In the genomic region with DNA sequence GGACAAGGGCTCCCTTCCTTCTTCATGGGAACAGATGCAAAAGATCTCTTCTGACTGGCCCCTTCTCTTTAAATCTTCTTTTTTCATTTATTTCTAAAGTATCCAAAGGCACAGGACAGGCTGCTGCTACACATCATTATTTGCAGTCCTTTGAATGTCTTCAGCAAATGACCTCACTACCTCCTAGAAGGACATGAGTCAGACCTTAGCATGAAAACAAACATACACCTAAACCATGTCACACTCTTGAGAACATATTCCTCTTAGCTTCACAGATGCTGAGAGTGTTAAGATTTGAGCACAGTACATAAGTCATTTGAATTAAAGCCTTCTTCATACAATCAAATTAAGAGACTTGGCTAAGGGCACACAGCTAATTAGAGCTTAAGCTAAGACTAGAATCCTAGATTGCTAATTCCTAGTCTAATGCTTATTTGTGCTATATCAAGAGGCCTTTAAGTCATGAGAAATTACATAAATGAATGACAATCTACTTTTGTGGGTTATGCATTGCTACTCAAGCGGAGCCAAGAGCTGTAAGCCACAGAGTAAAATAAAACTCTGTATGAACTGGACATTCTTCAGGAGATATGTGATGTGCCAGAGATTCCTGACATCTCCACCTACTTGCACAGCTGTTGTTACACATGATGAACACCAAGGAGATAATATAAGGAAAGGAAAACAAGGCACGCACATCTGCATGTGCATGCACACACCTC, we compare ENCODE assay signal across 8 cellular contexts.
DNase-seq lines count a peak whose midpoint lies in the region; ATAC-seq, FAIRE-seq and TF ChIP-seq lines count a peak whose summit lies in the region.

No MANE protein-coding gene starts in this region.

- 87% methylated on average over 2 of the region's 2 CpGs for WGBS in HepG2 (ENCODE audit: low lambda C conversion rate)

- no peaks in the 10 kb centered on the region for H3K9me3 Mint-ChIP-seq in effector memory CD8-positive, alpha-beta T cell

- no peak overlapping the region for H3K4me3 Mint-ChIP-seq in effector memory CD8-positive, alpha-beta T cell

- H3K4me1 ChIP-seq in ACC112 (ENCODE audit: control insufficient read depth, insufficient read depth, low read length, unreplicated experiment), result peaks cover 38% of the 10 kb centered on the region
- no peaks in the 10 kb centered on the region for H3K4me1 ChIP-seq in HepG2 (ENCODE audit: insufficient read depth, low read length)

- H2AFZ ChIP-seq in ACC112 (ENCODE audit: low read length, unreplicated experiment) (peak overlapping the region; percentile 78), HepG2 (ENCODE audit: low read length) (no peak overlapping the region)

- no peaks in the 10 kb centered on the region for H3K36me3 Mint-ChIP-seq in effector memory CD8-positive, alpha-beta T cell (ENCODE audit: insufficient read depth)

- H3K27me3 ChIP-seq in ACC112 (ENCODE audit: insufficient read depth, low read length) (no peaks in the 10 kb centered on the region), HepG2 (ENCODE audit: control insufficient read depth in 1 of 2, insufficient read depth in 2 of 2, low read length in 2 of 2) (no peaks in the 10 kb centered on the region)

- no peak for TF ChIP-seq POLR2A in HepG2 (IDR thresholded peaks at IDR 0.05; ENCODE audit: insufficient read depth in 1 of 2, low read depth in 2 of 2, low read length in 2 of 2)

- H3K36me3 ChIP-seq in ACC112 (ENCODE audit: insufficient read depth, low read length) (no peaks in the 10 kb centered on the region), HepG2 (replicated peaks in 1 of 2; ENCODE audit: control insufficient read depth in 1 of 2, insufficient read depth in 2 of 2, low read length in 2 of 2) (no peaks in the 10 kb centered on the region)

- DNase-seq in effector memory CD8-positive, alpha-beta T cell, result no peak
- DNase-seq in HepG2 (ENCODE audit: low spot score) (no peak), posterior vena cava (ENCODE audit: low spot score) (no peak), NCI-H526 (lab: John Stamatoyannopoulos, UW) (no peak), T-helper 9 cell (no peak)

- no peaks in the 10 kb centered on the region for H3K27me3 Mint-ChIP-seq in effector memory CD8-positive, alpha-beta T cell

- TF ChIP-seq CTCF in HepG2 (CRISPR knock-in tag; IDR thresholded peaks at IDR 0.05), result no peak

- POLR2A ChIA-PET in HepG2 (lab: Yijun Ruan, JAX), result no interaction called here

- H3K4me1 Mint-ChIP-seq in effector memory CD8-positive, alpha-beta T cell (ENCODE audit: low read depth in 2 of 2), result peaks cover 7% of the 10 kb centered on the region in 2 donors

- H3K79me2 ChIP-seq in ACC112 (ENCODE audit: control insufficient read depth, insufficient read depth, low read length, unreplicated experiment), result no peaks in the 10 kb centered on the region
- H3K79me2 ChIP-seq in HepG2 (ENCODE audit: insufficient read depth, low read length), result no peaks in the 10 kb centered on the region

- FAIRE-seq in HepG2 (lab: Jason Lieb, UNC), result no peak

- H3K4me3 ChIP-seq in ACC112 (ENCODE audit: low read depth, low read length) (peak overlapping the region; percentile 49; the same call in 1 of the 2 replicates), HepG2 (replicated peaks in 1 of 3; ENCODE audit: insufficient read depth in 1 of 3, low read depth in 2 of 3, low read length in 3 of 3) (no peak overlapping the region)

- H4K20me1 ChIP-seq in HepG2 (ENCODE audit: insufficient read depth, low read length), result no peaks in the 10 kb centered on the region

- no TSS peak for BruUV-seq in HepG2 (replicated peaks; lab: Mats Ljungman, UMichigan)

- ATAC-seq in GM19043 (IDR thresholded peaks at IDR 0.05; ENCODE audit: low read depth, unreplicated experiment) (peak; percentile 80), HG03108 (IDR thresholded peaks at IDR 0.05; ENCODE audit: unreplicated experiment) (peak; percentile 89), HepG2 (no peak)
- peak; percentile 44 for ATAC-seq in effector memory CD8-positive, alpha-beta T cell (replicated peaks)

- in situ Hi-C loops in HepG2 (cut with HindIII; ENCODE audit: extremely low pct_ligation_motif_present, low pct_unique_long_range_greater_than_20kb), result no loop called here

- H3K9me3 ChIP-seq in HepG2 (ENCODE audit: low read length), result no peaks in the 10 kb centered on the region

- no peak overlapping the region for H3K9ac ChIP-seq in HepG2 (ENCODE audit: insufficient read depth, low read depth, low read length)

- H3K4me2 ChIP-seq in HepG2 (ENCODE audit: low read depth, low read length), result no peak overlapping the region

- H3K27ac ChIP-seq in ACC112 (ENCODE audit: low read depth, low read length) (peak overlapping the region; percentile 95), HepG2 (ENCODE audit: extremely low read length, insufficient read depth, low read length) (no peak overlapping the region)

- no peak for TF ChIP-seq RAD21 in HepG2 (CRISPR knock-in tag; IDR thresholded peaks at IDR 0.05)

- H3K27ac Mint-ChIP-seq in effector memory CD8-positive, alpha-beta T cell, result no peak overlapping the region

- intact Hi-C loops in HepG2 (cut with micrococcal nuclease; ENCODE audit: unreplicated experiment), result no loop called here
- intact Hi-C loops in posterior vena cava (cut with DNase I), result no loop called here

- CTCF ChIA-PET in HepG2 (lab: Yijun Ruan, JAX; ENCODE audit: low intra/inter-chr PET ratio, low total read pairs), result no interaction called here

- TF ChIP-seq EP300 in HepG2 (IDR thresholded peaks at IDR 0.05; ENCODE audit: low read depth in 2 of 2, low read length in 2 of 2) (no peak), HepG2 (CRISPR knock-in tag; IDR thresholded peaks at IDR 0.05; ENCODE audit: borderline replicate concordance) (no peak)

TF ChIP-seq in HepG2, 621 proteins besides CTCF, POLR2A, EP300 and RAD21:
- TF ChIP-seq ATF7 (IDR thresholded peaks at IDR 0.05) (no peak), ATF7 (CRISPR knock-in tag; IDR thresholded peaks at IDR 0.05) (no peak), HOXD1 (CRISPR knock-in tag; IDR thresholded peaks at IDR 0.05) (no peak), NBN (conservative IDR thresholded peaks at IDR 0.05) (no peak)
- TF ChIP-seq, protein P1, sequence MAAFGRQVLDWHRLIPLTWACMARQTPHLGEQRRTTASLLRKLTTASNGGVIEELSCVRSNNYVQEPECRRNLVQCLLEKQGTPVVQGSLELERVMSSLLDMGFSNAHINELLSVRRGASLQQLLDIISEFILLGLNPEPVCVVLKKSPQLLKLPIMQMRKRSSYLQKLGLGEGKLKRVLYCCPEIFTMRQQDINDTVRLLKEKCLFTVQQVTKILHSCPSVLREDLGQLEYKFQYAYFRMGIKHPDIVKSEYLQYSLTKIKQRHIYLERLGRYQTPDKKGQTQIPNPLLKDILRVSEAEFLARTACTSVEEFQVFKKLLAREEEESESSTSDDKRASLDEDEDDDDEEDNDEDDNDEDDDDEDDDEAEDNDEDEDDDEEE (CRISPR knock-in tag; IDR thresholded peaks at IDR 0.05), result no peak
- TF ChIP-seq, protein P2, sequence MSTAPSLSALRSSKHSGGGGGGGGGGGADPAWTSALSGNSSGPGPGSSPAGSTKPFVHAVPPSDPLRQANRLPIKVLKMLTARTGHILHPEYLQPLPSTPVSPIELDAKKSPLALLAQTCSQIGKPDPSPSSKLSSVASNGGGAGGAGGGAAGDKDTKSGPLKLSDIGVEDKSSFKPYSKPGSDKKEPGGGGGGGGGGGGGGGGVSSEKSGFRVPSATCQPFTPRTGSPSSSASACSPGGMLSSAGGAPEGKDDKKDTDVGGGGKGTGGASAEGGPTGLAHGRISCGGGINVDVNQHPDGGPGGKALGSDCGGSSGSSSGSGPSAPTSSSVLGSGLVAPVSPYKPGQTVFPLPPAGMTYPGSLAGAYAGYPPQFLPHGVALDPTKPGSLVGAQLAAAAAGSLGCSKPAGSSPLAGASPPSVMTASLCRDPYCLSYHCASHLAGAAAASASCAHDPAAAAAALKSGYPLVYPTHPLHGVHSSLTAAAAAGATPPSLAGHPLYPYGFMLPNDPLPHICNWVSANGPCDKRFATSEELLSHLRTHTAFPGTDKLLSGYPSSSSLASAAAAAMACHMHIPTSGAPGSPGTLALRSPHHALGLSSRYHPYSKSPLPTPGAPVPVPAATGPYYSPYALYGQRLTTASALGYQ (CRISPR knock-in tag; IDR thresholded peaks at IDR 0.05), result no peak
- TF ChIP-seq, protein P3, sequence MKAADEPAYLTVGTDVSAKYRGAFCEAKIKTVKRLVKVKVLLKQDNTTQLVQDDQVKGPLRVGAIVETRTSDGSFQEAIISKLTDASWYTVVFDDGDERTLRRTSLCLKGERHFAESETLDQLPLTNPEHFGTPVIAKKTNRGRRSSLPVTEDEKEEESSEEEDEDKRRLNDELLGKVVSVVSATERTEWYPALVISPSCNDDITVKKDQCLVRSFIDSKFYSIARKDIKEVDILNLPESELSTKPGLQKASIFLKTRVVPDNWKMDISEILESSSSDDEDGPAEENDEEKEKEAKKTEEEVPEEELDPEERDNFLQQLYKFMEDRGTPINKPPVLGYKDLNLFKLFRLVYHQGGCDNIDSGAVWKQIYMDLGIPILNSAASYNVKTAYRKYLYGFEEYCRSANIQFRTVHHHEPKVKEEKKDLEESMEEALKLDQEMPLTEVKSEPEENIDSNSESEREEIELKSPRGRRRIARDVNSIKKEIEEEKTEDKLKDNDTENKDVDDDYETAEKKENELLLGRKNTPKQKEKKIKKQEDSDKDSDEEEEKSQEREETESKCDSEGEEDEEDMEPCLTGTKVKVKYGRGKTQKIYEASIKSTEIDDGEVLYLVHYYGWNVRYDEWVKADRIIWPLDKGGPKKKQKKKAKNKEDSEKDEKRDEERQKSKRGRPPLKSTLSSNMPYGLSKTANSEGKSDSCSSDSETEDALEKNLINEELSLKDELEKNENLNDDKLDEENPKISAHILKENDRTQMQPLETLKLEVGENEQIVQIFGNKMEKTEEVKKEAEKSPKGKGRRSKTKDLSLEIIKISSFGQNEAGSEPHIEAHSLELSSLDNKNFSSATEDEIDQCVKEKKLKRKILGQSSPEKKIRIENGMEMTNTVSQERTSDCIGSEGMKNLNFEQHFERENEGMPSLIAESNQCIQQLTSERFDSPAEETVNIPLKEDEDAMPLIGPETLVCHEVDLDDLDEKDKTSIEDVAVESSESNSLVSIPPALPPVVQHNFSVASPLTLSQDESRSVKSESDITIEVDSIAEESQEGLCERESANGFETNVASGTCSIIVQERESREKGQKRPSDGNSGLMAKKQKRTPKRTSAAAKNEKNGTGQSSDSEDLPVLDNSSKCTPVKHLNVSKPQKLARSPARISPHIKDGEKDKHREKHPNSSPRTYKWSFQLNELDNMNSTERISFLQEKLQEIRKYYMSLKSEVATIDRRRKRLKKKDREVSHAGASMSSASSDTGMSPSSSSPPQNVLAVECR (CRISPR knock-in tag; IDR thresholded peaks at IDR 0.05; ENCODE audit: borderline replicate concordance), result no peak
